43 cellular contexts compared by ENCODE assay signal in the genomic region with DNA sequence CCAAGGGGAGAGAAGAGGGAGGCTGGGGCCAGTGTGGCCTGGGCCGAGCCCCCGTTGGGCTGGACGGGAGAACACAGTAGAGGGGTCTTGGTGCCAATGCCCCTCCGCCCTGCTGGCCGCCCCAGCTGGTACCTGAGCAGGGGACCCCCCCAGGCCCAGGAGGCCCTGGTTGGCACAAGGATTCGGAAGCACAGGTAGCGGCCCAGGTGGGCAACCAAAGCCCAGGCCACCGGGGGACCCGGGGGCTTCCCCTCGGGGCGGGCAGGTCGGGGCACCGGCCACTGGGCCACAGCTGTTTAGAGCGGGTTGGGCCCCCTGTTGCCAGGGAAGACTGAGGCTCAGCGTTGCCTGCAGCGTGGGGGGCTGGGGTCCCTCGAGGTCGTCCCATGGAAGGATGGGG. TPM values are rescaled to one million over a fixed set of nuclear protein-coding genes. Genes with fewer than 3 reads are reported as not detected.
"Had no signal": no experiment of that assay in that cellular context is flagged by ENCODE, and none has a peak within 500 bp of the region (broad histone marks: within the 10 kb centered on the region; RNA-seq: fewer than 3 reads in every experiment).

No MANE protein-coding gene starts in this region.

- DNase-seq: activated effector memory CD4-positive, alpha-beta T cell treated with anti-CD3 and anti-CD28 coated beads, Interleukin-2, amount 50 U/mL, for 16 hours; activated effector memory CD4-positive, alpha-beta T cell treated with Interleukin-2 at 50 U/mL for 16 hours; activated gamma-delta T cell; activated gamma-delta T cell treated with Interleukin-2 at 50 U/mL for 16 hours; activated naive CD4-positive, alpha-beta T cell; activated naive CD4-positive, alpha-beta T cell treated with anti-CD3 and anti-CD28 coated beads for 36 hours; activated naive CD4-positive, alpha-beta T cell treated with anti-CD3 and anti-CD28 coated beads, Interleukin-2, amount 10 ng/mL, durations not matched to agents 7 days and 5 days; activated naive CD4-positive, alpha-beta T cell treated with anti-CD3 and anti-CD28 coated beads, Interleukin-2, amount 50 U/mL, for 16 hours; activated naive CD4-positive, alpha-beta T cell treated with Interleukin-2 at 50 U/mL for 16 hours; activated naive CD8-positive, alpha-beta T cell treated with anti-CD3 and anti-CD28 coated beads for 36 hours; activated naive CD8-positive, alpha-beta T cell treated with anti-CD3 and anti-CD28 coated beads, Interleukin-2, amount 10 ng/mL, durations not matched to agents 7 days and 5 days; activated T-cell treated with anti-CD3 and anti-CD28 coated beads, Interleukin-2, amount 50 U/mL, for 1 hour; activated T-cell treated with anti-CD3 and anti-CD28 coated beads, Interleukin-2, amount 50 U/mL, for 24 hours; activated T-cell treated with anti-CD3 and anti-CD28 coated beads, Interleukin-2, amount 50 U/mL, for 4 hours; activated T-cell treated with anti-CD3 and anti-CD28 coated beads, Interleukin-2, amount 50 U/mL, for 48 hours; activated T-cell treated with anti-CD3 and anti-CD28 coated beads, Interleukin-2, amount 50 U/mL, for 72 hours; adrenal gland; amniotic stem cell; amygdala; anterior cingulate cortex; aorta; body of pancreas; brain microvascular endothelial cell; caudate nucleus; central memory CD4-positive, alpha-beta T cell; cerebellar nuclear complex had no signal

- H3K9me3 ChIP-seq: adrenal gland, ascending aorta, body of pancreas, breast epithelium had no signal

- H3K36me3 Mint-ChIP-seq: activated naive CD4-positive, alpha-beta T cell treated with anti-CD3 and anti-CD28 coated beads, Interleukin-2, amount 10 ng/mL, durations not matched to agents 7 days and 5 days; activated naive CD4-positive, alpha-beta T cell treated with anti-CD3 and anti-CD28 coated beads, Interleukin-2, amount 50 U/mL, for 24 hours; activated naive CD4-positive, alpha-beta T cell treated with anti-CD3 and anti-CD28 coated beads, Interleukin-2, amount 50 U/mL, for 72 hours; activated naive CD8-positive, alpha-beta T cell; activated naive CD8-positive, alpha-beta T cell treated with anti-CD3 and anti-CD28 coated beads for 36 hours; activated naive CD8-positive, alpha-beta T cell treated with anti-CD3 and anti-CD28 coated beads, Interleukin-2, amount 10 ng/mL, durations not matched to agents 7 days and 5 days; brain had no signal

- H3K4me1 ChIP-seq: adrenal gland, ascending aorta, body of pancreas, breast epithelium had no signal

- H3K27ac Mint-ChIP-seq: activated naive CD4-positive, alpha-beta T cell treated with anti-CD3 and anti-CD28 coated beads for 36 hours; activated naive CD4-positive, alpha-beta T cell treated with anti-CD3 and anti-CD28 coated beads, Interleukin-2, amount 10 ng/mL, durations not matched to agents 7 days and 5 days; activated naive CD4-positive, alpha-beta T cell treated with anti-CD3 and anti-CD28 coated beads, Interleukin-2, amount 50 U/mL, for 24 hours; activated naive CD4-positive, alpha-beta T cell treated with anti-CD3 and anti-CD28 coated beads, Interleukin-2, amount 50 U/mL, for 72 hours; activated naive CD8-positive, alpha-beta T cell; activated naive CD8-positive, alpha-beta T cell treated with anti-CD3 and anti-CD28 coated beads for 36 hours; activated naive CD8-positive, alpha-beta T cell treated with anti-CD3 and anti-CD28 coated beads, Interleukin-2, amount 10 ng/mL, durations not matched to agents 7 days and 5 days; activated T-cell treated with anti-CD3 and anti-CD28 coated beads, Interleukin-2, amount 50 U/mL, for 24 hours; activated T-cell treated with anti-CD3 and anti-CD28 coated beads, Interleukin-2, amount 50 U/mL, for 72 hours; activated T-helper 1 cell treated with anti-CD3 and anti-CD28 coated beads, Interleukin-12 subunit alpha, Interleukin-12 subunit beta, Interleukin-2, Interleukin-4 antibody, amounts not matched to agents 30 ng/mL and 10 ng/mL and 1 ng/mL, durations not matched to agents 14 hours and 24 hours and 36 hours; activated T-helper 17 cell treated with anti-CD3 and anti-CD28 coated beads, Interleukin-2, amount 50 U/mL, for 72 hours; activated T-helper 2 cell treated with anti-CD3 and anti-CD28 coated beads, Interferon-gamma antibody, Interleukin-2, Interleukin-4, amounts not matched to agents 10 μg/mL and 5 μg/mL and 100 μg/mL, durations not matched to agents 14 hours and 24 hours and 36 hours; brain had no signal

- FAIRE-seq: astrocyte, bronchial epithelial cell had no signal

- ATAC-seq: activated naive CD4-positive, alpha-beta T cell treated with anti-CD3 and anti-CD28 coated beads, Interleukin-2, amount 50 U/mL, for 72 hours; activated T-cell treated with anti-CD3 and anti-CD28 coated beads, Interleukin-2, amount 50 U/mL, for 4 hours; activated T-cell treated with anti-CD3 and anti-CD28 coated beads, Interleukin-2, amount 50 U/mL, for 72 hours; activated T-helper 17 cell treated with anti-CD3 and anti-CD28 coated beads, Interleukin-2, amount 50 U/mL, for 72 hours; body of pancreas had no signal

- H3K4me3 Mint-ChIP-seq: activated naive CD4-positive, alpha-beta T cell treated with anti-CD3 and anti-CD28 coated beads for 36 hours; activated naive CD4-positive, alpha-beta T cell treated with anti-CD3 and anti-CD28 coated beads, Interleukin-2, amount 10 ng/mL, durations not matched to agents 7 days and 5 days; activated naive CD4-positive, alpha-beta T cell treated with anti-CD3 and anti-CD28 coated beads, Interleukin-2, amount 50 U/mL, for 24 hours; activated naive CD8-positive, alpha-beta T cell; activated naive CD8-positive, alpha-beta T cell treated with anti-CD3 and anti-CD28 coated beads for 36 hours; activated naive CD8-positive, alpha-beta T cell treated with anti-CD3 and anti-CD28 coated beads, Interleukin-2, amount 10 ng/mL, durations not matched to agents 7 days and 5 days; activated T-cell treated with anti-CD3 and anti-CD28 coated beads, Interleukin-2, amount 50 U/mL, for 24 hours; activated T-cell treated with anti-CD3 and anti-CD28 coated beads, Interleukin-2, amount 50 U/mL, for 4 hours; activated T-cell treated with anti-CD3 and anti-CD28 coated beads, Interleukin-2, amount 50 U/mL, for 72 hours; activated T-helper 1 cell treated with anti-CD3 and anti-CD28 coated beads, Interleukin-12 subunit alpha, Interleukin-12 subunit beta, Interleukin-2, Interleukin-4 antibody, amounts not matched to agents 30 ng/mL and 10 ng/mL and 1 ng/mL, durations not matched to agents 14 hours and 24 hours and 36 hours; activated T-helper 17 cell treated with anti-CD3 and anti-CD28 coated beads, Interleukin-2, amount 50 U/mL, for 72 hours; brain; central memory CD8-positive, alpha-beta T cell had no signal

- H3K27me3 Mint-ChIP-seq: activated naive CD4-positive, alpha-beta T cell treated with anti-CD3 and anti-CD28 coated beads, Interleukin-2, amount 10 ng/mL, durations not matched to agents 7 days and 5 days; activated naive CD4-positive, alpha-beta T cell treated with anti-CD3 and anti-CD28 coated beads, Interleukin-2, amount 50 U/mL, for 24 hours; activated naive CD8-positive, alpha-beta T cell; activated naive CD8-positive, alpha-beta T cell treated with anti-CD3 and anti-CD28 coated beads for 36 hours; activated naive CD8-positive, alpha-beta T cell treated with anti-CD3 and anti-CD28 coated beads, Interleukin-2, amount 10 ng/mL, durations not matched to agents 7 days and 5 days; activated T-cell treated with anti-CD3 and anti-CD28 coated beads, Interleukin-2, amount 50 U/mL, for 24 hours; activated T-helper 17 cell treated with anti-CD3 and anti-CD28 coated beads, Interleukin-2, amount 50 U/mL, for 72 hours; brain; central memory CD8-positive, alpha-beta T cell had no signal

- H3K4me1 Mint-ChIP-seq: activated naive CD4-positive, alpha-beta T cell treated with anti-CD3 and anti-CD28 coated beads, Interleukin-2, amount 10 ng/mL, durations not matched to agents 7 days and 5 days; activated naive CD4-positive, alpha-beta T cell treated with anti-CD3 and anti-CD28 coated beads, Interleukin-2, amount 50 U/mL, for 24 hours; activated naive CD8-positive, alpha-beta T cell treated with anti-CD3 and anti-CD28 coated beads for 36 hours; activated naive CD8-positive, alpha-beta T cell treated with anti-CD3 and anti-CD28 coated beads, Interleukin-2, amount 10 ng/mL, durations not matched to agents 7 days and 5 days; activated T-helper 17 cell treated with anti-CD3 and anti-CD28 coated beads, Interleukin-2, amount 50 U/mL, for 72 hours; central memory CD8-positive, alpha-beta T cell had no signal

- H3K27ac ChIP-seq: adrenal gland, ascending aorta, body of pancreas, brain microvascular endothelial cell, breast epithelium, cardiac muscle cell had no signal

- H3K4me3 ChIP-seq: adrenal gland, ascending aorta, body of pancreas, breast epithelium, cardiac muscle cell had no signal

- H3K36me3 ChIP-seq: adrenal gland, ascending aorta, brain microvascular endothelial cell, breast epithelium, cardiac muscle cell had no signal

- H3K9me3 Mint-ChIP-seq: activated naive CD4-positive, alpha-beta T cell treated with anti-CD3 and anti-CD28 coated beads for 36 hours; activated naive CD4-positive, alpha-beta T cell treated with anti-CD3 and anti-CD28 coated beads, Interleukin-2, amount 10 ng/mL, durations not matched to agents 7 days and 5 days; activated naive CD4-positive, alpha-beta T cell treated with anti-CD3 and anti-CD28 coated beads, Interleukin-2, amount 50 U/mL, for 24 hours; activated naive CD4-positive, alpha-beta T cell treated with anti-CD3 and anti-CD28 coated beads, Interleukin-2, amount 50 U/mL, for 72 hours; activated naive CD8-positive, alpha-beta T cell treated with anti-CD3 and anti-CD28 coated beads for 36 hours; activated naive CD8-positive, alpha-beta T cell treated with anti-CD3 and anti-CD28 coated beads, Interleukin-2, amount 10 ng/mL, durations not matched to agents 7 days and 5 days; activated T-cell treated with anti-CD3 and anti-CD28 coated beads, Interleukin-2, amount 50 U/mL, for 24 hours; activated T-cell treated with anti-CD3 and anti-CD28 coated beads, Interleukin-2, amount 50 U/mL, for 4 hours; activated T-cell treated with anti-CD3 and anti-CD28 coated beads, Interleukin-2, amount 50 U/mL, for 72 hours; activated T-helper 1 cell treated with anti-CD3 and anti-CD28 coated beads, Interleukin-12 subunit alpha, Interleukin-12 subunit beta, Interleukin-2, Interleukin-4 antibody, amounts not matched to agents 30 ng/mL and 10 ng/mL and 1 ng/mL, durations not matched to agents 14 hours and 24 hours and 36 hours; activated T-helper 17 cell treated with anti-CD3 and anti-CD28 coated beads, Interleukin-2, amount 50 U/mL, for 72 hours; activated T-helper 2 cell treated with anti-CD3 and anti-CD28 coated beads, Interferon-gamma antibody, Interleukin-2, Interleukin-4, amounts not matched to agents 10 μg/mL and 5 μg/mL and 100 μg/mL, durations not matched to agents 14 hours and 24 hours and 36 hours; central memory CD8-positive, alpha-beta T cell had no signal

- H3K27me3 ChIP-seq: adrenal gland, ascending aorta, brain microvascular endothelial cell, cardiac muscle cell had no signal

RNA-seq across cellular contexts. Expression of a gene that starts 28.2 kb away (rescaled TPM):
- total RNA-seq: activated naive CD4-positive, alpha-beta T cell treated with anti-CD3 and anti-CD28 coated beads for 36 hours; activated naive CD4-positive, alpha-beta T cell treated with anti-CD3 and anti-CD28 coated beads, Interleukin-2, amount 50 U/mL, for 72 hours; activated naive CD8-positive, alpha-beta T cell treated with anti-CD3 and anti-CD28 coated beads for 36 hours; activated naive CD8-positive, alpha-beta T cell treated with anti-CD3 and anti-CD28 coated beads, Interleukin-2, amount 10 ng/mL, durations not matched to agents 7 days and 5 days; activated T-cell treated with anti-CD3 and anti-CD28 coated beads, Interleukin-2, amount 50 U/mL, for 4 hours; activated T-cell treated with anti-CD3 and anti-CD28 coated beads, Interleukin-2, amount 50 U/mL, for 72 hours; activated T-helper 1 cell treated with anti-CD3 and anti-CD28 coated beads, Interleukin-12 subunit alpha, Interleukin-12 subunit beta, Interleukin-2, Interleukin-4 antibody, amounts not matched to agents 30 ng/mL and 10 ng/mL and 1 ng/mL, durations not matched to agents 14 hours and 24 hours and 36 hours; activated T-helper 17 cell treated with anti-CD3 and anti-CD28 coated beads, Interleukin-2, amount 50 U/mL, for 72 hours; activated T-helper 2 cell treated with anti-CD3 and anti-CD28 coated beads, Interferon-gamma antibody, Interleukin-2, Interleukin-4, amounts not matched to agents 10 μg/mL and 5 μg/mL and 100 μg/mL, durations not matched to agents 14 hours and 24 hours and 36 hours; ascending aorta; astrocyte; body of pancreas; breast epithelium; bronchial epithelial cell; cardiac septum; cerebellum; chondrocyte had no signal
- polyA plus RNA-seq: adipose tissue, cardiac muscle cell had no signal

RNA-seq across cellular contexts. Expression of a gene that starts 28.6 kb away (rescaled TPM):
- total RNA-seq: bronchial epithelial cell had no signal

RNA-seq across cellular contexts. Expression of a gene that starts 51.7 kb away (rescaled TPM):
- total RNA-seq: activated naive CD4-positive, alpha-beta T cell treated with anti-CD3 and anti-CD28 coated beads for 36 hours; activated naive CD4-positive, alpha-beta T cell treated with anti-CD3 and anti-CD28 coated beads, Interleukin-2, amount 50 U/mL, for 72 hours; activated naive CD8-positive, alpha-beta T cell treated with anti-CD3 and anti-CD28 coated beads for 36 hours; activated naive CD8-positive, alpha-beta T cell treated with anti-CD3 and anti-CD28 coated beads, Interleukin-2, amount 10 ng/mL, durations not matched to agents 7 days and 5 days; activated T-cell treated with anti-CD3 and anti-CD28 coated beads, Interleukin-2, amount 50 U/mL, for 4 hours; activated T-cell treated with anti-CD3 and anti-CD28 coated beads, Interleukin-2, amount 50 U/mL, for 72 hours; activated T-helper 1 cell treated with anti-CD3 and anti-CD28 coated beads, Interleukin-12 subunit alpha, Interleukin-12 subunit beta, Interleukin-2, Interleukin-4 antibody, amounts not matched to agents 30 ng/mL and 10 ng/mL and 1 ng/mL, durations not matched to agents 14 hours and 24 hours and 36 hours; activated T-helper 17 cell treated with anti-CD3 and anti-CD28 coated beads, Interleukin-2, amount 50 U/mL, for 72 hours; activated T-helper 2 cell treated with anti-CD3 and anti-CD28 coated beads, Interferon-gamma antibody, Interleukin-2, Interleukin-4, amounts not matched to agents 10 μg/mL and 5 μg/mL and 100 μg/mL, durations not matched to agents 14 hours and 24 hours and 36 hours; ascending aorta; astrocyte; breast epithelium; bronchial epithelial cell; cardiac muscle cell; cerebellum; chondrocyte had no signal
- polyA plus RNA-seq: cardiac muscle cell had no signal
